In genomic region chr1:58932820-58933598, GRCh38 we compare ENCODE assay signal across 1 cellular context.
TF ChIP-seq lines count a peak whose summit lies in the region.

No MANE protein-coding gene starts in this region.

TF ChIP-seq in HEK293, 187 proteins besides CTCF, POLR2A, EP300 and RAD21 (continued from another document):
- no peak for TF ChIP-seq ZNF140 (tag by site-specific recombination; IDR thresholded peaks at IDR 0.05)
- TF ChIP-seq ZNF677 (tag by site-specific recombination; IDR thresholded peaks at IDR 0.05): no peak
- no peak for TF ChIP-seq ZNF292 (tag by site-specific recombination; IDR thresholded peaks at IDR 0.05; ENCODE audit: borderline replicate concordance, low read depth)
- no peak for TF ChIP-seq EGR2 (tag by site-specific recombination; IDR thresholded peaks at IDR 0.05; ENCODE audit: low read depth)
- TF ChIP-seq ZIC2 (tag by site-specific recombination; IDR thresholded peaks at IDR 0.05): peak; percentile 52; the same call in 1 of the 2 replicates
- no peak for TF ChIP-seq ZBTB17 (tag by site-specific recombination; IDR thresholded peaks at IDR 0.05)
- no peak for TF ChIP-seq ZNF658 (tag by site-specific recombination; IDR thresholded peaks at IDR 0.05)
- no peak for TF ChIP-seq AEBP2 (tag by site-specific recombination; IDR thresholded peaks at IDR 0.05; ENCODE audit: borderline replicate concordance)
- TF ChIP-seq, protein P1, sequence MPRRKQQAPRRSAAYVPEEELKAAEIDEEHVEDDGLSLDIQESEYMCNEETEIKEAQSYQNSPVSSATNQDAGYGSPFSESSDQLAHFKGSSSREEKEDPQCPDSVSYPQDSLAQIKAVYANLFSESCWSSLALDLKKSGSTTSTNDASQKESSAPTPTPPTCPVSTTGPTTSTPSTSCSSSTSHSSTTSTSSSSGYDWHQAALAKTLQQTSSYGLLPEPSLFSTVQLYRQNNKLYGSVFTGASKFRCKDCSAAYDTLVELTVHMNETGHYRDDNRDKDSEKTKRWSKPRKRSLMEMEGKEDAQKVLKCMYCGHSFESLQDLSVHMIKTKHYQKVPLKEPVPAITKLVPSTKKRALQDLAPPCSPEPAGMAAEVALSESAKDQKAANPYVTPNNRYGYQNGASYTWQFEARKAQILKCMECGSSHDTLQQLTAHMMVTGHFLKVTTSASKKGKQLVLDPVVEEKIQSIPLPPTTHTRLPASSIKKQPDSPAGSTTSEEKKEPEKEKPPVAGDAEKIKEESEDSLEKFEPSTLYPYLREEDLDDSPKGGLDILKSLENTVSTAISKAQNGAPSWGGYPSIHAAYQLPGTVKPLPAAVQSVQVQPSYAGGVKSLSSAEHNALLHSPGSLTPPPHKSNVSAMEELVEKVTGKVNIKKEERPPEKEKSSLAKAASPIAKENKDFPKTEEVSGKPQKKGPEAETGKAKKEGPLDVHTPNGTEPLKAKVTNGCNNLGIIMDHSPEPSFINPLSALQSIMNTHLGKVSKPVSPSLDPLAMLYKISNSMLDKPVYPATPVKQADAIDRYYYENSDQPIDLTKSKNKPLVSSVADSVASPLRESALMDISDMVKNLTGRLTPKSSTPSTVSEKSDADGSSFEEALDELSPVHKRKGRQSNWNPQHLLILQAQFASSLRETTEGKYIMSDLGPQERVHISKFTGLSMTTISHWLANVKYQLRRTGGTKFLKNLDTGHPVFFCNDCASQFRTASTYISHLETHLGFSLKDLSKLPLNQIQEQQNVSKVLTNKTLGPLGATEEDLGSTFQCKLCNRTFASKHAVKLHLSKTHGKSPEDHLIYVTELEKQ (tag by site-specific recombination; IDR thresholded peaks at IDR 0.05; ENCODE audit: borderline replicate concordance): no peak
- TF ChIP-seq ZNF580 (tag by site-specific recombination; IDR thresholded peaks at IDR 0.05): no peak
- peak; percentile 90 for TF ChIP-seq KLF1 (tag by site-specific recombination; IDR thresholded peaks at IDR 0.05)
- TF ChIP-seq, protein P2, sequence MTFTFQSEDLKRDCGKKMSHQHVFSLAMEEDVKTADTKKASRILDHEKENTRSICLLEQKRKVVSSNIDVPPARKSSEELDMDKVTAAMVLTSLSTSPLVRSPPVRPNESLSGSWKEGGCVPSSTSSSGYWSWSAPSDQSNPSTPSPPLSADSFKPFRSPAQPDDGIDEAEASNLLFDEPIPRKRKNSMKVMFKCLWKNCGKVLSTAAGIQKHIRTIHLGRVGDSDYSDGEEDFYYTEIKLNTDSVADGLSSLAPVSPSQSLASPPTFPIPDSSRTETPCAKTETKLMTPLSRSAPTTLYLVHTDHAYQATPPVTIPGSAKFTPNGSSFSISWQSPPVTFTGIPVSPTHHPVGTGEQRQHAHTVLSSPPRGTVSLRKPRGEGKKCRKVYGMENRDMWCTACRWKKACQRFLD (tag by site-specific recombination; IDR thresholded peaks at IDR 0.05): no peak
